Comparison of ENCODE assay signal across 12 cellular contexts in the genomic region with DNA sequence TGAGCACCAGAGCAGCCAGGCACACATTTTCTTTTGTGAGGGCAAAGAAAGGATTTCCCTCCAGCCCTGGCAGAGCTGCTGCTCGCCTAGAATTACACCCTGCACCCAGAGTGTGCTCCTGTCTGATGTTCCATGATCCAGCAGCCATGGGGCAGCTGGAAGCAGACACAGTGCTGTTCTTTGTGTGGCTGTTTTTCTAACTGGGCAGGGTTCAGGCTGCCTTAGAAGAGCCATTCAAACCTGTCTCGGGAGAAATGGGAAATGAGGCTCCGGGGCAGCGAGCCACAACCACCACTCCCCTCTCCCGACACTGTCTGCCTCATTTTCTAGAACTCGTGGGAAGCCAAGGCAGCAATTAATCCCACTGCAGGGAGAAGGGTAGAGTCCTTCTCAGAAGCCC.
DNase-seq lines count a peak whose midpoint lies in the region; ATAC-seq lines count a peak whose summit lies in the region.
"Had no signal": no experiment of that assay in that cellular context is flagged by ENCODE, and none has a peak within 500 bp of the region (broad histone marks: within the 10 kb centered on the region; RNA-seq: fewer than 3 reads in every experiment).

No MANE protein-coding gene starts in this region.

- peaks cover 55% of the 10 kb centered on the region for H3K4me1 Mint-ChIP-seq in T-helper 2 cell treated with Interferon-gamma antibody and Interleukin-4, amounts not matched to agents 5 μg/mL and 100 μg/mL, for 36 hours (ENCODE audit: low read depth)
- H3K4me1 Mint-ChIP-seq in memory B cell, result peaks cover 10% of the 10 kb centered on the region

- peaks cover 54% of the 10 kb centered on the region for H3K36me3 Mint-ChIP-seq in T-helper 2 cell treated with Interferon-gamma antibody and Interleukin-4, amounts not matched to agents 5 μg/mL and 100 μg/mL, for 36 hours (ENCODE audit: low read depth)
- H3K36me3 Mint-ChIP-seq in memory B cell, result peaks cover 34% of the 10 kb centered on the region

- no peak for DNase-seq in T-helper 2 cell treated with Interferon-gamma antibody and Interleukin-4, amounts not matched to agents 5 μg/mL and 100 μg/mL, for 36 hours (ENCODE audit: low spot score)
- DNase-seq in T-helper 2 cell, result no peak
- DNase-seq in cerebellar cortex (ENCODE audit: low spot score), result peak; percentile 12
- DNase-seq in memory B cell (ENCODE audit: low spot score in 2 of 2), result no peak
- DNase-seq in substantia nigra (lab: John Stamatoyannopoulos, UW), result peak; percentile 13 to 92 (median 72)
- DNase-seq in SW 1271 (lab: John Stamatoyannopoulos, UW), result no peak
- DNase-seq: colonic mucosa, MV-4-11, PC-9 had no signal

- peaks cover 15% of the 10 kb centered on the region for H3K9me3 Mint-ChIP-seq in T-helper 2 cell treated with Interferon-gamma antibody and Interleukin-4, amounts not matched to agents 5 μg/mL and 100 μg/mL, for 36 hours
- H3K9me3 Mint-ChIP-seq in memory B cell, result no peaks in the 10 kb centered on the region

- ATAC-seq in memory B cell (ENCODE audit: low read depth) (no peak), GM19452 (IDR thresholded peaks at IDR 0.05; ENCODE audit: unreplicated experiment) (no peak), HG03432 (IDR thresholded peaks at IDR 0.05; ENCODE audit: unreplicated experiment) (no peak)
- ATAC-seq: A549 had no signal

- peak overlapping the region; percentile 38 for H3K4me3 Mint-ChIP-seq in T-helper 2 cell treated with Interferon-gamma antibody and Interleukin-4, amounts not matched to agents 5 μg/mL and 100 μg/mL, for 36 hours
- no peak overlapping the region for H3K4me3 Mint-ChIP-seq in memory B cell

- H3K27ac ChIP-seq in substantia nigra (ENCODE audit: low read depth, low read length, poor library complexity, severe bottlenecking), result peak overlapping the region; percentile 97
- H3K27ac ChIP-seq: colonic mucosa, PC-9 had no signal

- H3K27ac Mint-ChIP-seq in T-helper 2 cell treated with Interferon-gamma antibody and Interleukin-4, amounts not matched to agents 5 μg/mL and 100 μg/mL, for 36 hours, result peak overlapping the region; percentile 85
- peak overlapping the region; percentile 20 for H3K27ac Mint-ChIP-seq in memory B cell

- no peaks in the 10 kb centered on the region for H3K27me3 Mint-ChIP-seq in T-helper 2 cell treated with Interferon-gamma antibody and Interleukin-4, amounts not matched to agents 5 μg/mL and 100 μg/mL, for 36 hours (ENCODE audit: low read depth)
- H3K27me3 Mint-ChIP-seq in memory B cell, result no peaks in the 10 kb centered on the region

Comparison
In these comparisons a context has a peak if more than half of its experiments do, and no peak if none do; other contexts are left out.
1. DNase-seq: peak in cerebellar cortex (single experiment) and substantia nigra (49 of 49); none in T-helper 2 cell treated with Interferon-gamma antibody and Interleukin-4, amounts not matched to agents 5 μg/mL and 100 μg/mL, for 36 hours (single experiment), T-helper 2 cell (0 of 5), memory B cell (0 of 2) and SW 1271 (0 of 2).